Comparison of ENCODE assay signal across 10 cellular contexts in the genomic region with DNA sequence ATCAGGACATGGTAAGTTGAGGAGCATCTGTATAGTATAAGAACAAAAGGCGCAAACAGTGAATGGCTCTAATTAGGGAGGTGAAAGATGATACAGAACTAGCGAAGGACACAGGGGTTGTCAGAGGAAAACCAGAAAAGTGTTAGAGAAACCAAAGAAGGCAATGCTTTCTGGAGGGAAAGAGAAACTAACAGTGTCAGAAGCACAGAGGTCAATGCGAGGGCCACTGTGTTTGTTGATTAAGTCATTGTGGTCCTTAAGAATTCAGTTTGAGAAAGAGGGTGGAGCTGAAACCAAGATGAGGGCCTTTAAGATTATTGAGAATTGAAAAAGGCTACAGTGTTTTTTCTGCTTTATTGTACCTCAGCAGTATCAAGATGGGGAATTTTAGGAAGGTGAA. TPM values are rescaled to one million over a fixed set of nuclear protein-coding genes. Genes with fewer than 3 reads are reported as not detected.
DNase-seq lines count a peak whose midpoint lies in the region; ATAC-seq lines count a peak whose summit lies in the region.
"Had no signal": no experiment of that assay in that cellular context is flagged by ENCODE, and none has a peak within 500 bp of the region (broad histone marks: within the 10 kb centered on the region; RNA-seq: fewer than 3 reads in every experiment).

No MANE protein-coding gene starts in this region.

- peak; percentile 86 for ATAC-seq in GM18502 (IDR thresholded peaks at IDR 0.05; ENCODE audit: poor library complexity, unreplicated experiment)
- peak; percentile 83 for ATAC-seq in GM21515 (IDR thresholded peaks at IDR 0.05; ENCODE audit: unreplicated experiment)
- peak; percentile 92 for ATAC-seq in HG03432 (IDR thresholded peaks at IDR 0.05; ENCODE audit: unreplicated experiment)

- DNase-seq in fibroblast of peridontal ligament (ENCODE audit: extremely low read depth) (peak; percentile 60), ureter (ENCODE audit: low spot score) (no peak), NCI-H128 (lab: John Stamatoyannopoulos, UW; ENCODE audit: unreplicated experiment) (no peak), cerebellar nuclear complex (lab: John Stamatoyannopoulos, UW) (no peak)
- DNase-seq in stimulated activated CD4-positive, alpha-beta T cell treated with anti-CD3 and anti-CD28 coated beads, Interleukin-2, amount 100 ng/mL, for 48 hours, result no peak
- DNase-seq: DMS53, SJCRH30 had no signal

RNA-seq across cellular contexts. Expression of a gene that starts 28.8 kb away (rescaled TPM):
- total RNA-seq in ureter, result 62.9 TPM
